8 cellular contexts compared by ENCODE assay signal in the genomic region with DNA sequence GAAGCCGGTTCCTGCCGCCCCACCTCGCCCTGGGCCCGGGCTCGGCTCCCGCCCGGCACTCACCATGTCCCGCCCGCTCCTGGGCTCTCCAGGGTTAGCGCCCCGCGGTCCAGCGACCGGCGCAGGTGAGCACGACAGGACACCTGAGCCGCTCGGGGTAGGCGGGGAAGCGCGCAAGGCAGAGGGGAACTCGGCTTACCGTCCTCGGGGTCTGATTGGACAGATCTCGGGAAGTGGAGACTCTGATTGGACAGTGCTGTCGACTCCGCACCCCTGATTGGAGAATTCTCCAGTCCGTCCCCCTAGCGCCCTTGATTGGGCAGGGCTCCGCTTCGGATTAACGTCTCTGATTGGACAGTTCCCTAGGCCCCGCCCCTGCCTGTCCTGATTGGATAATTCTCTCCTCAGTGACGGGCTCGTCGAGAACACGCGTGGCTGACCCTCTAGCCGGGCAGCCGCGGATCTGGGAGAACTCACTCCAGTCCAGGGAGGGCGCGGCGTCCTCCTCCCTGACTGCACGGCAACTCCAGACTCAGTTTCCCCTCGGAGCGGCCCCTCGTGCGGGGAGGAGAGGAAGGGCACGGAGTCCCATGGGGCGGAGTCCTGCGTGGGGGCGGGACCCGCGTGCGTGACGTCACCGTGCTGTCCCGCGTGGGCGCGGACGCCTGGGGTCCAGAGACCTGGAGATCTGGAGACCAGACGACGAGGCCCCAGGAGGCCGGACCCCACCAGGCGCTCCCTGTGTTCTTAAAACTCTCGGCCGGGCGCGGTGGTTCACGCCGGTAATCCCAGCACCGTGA. TPM values are rescaled to one million over a fixed set of nuclear protein-coding genes. Genes with fewer than 3 reads are reported as not detected.
A peak's percentile ranks its signal among the peaks of the same experiment; 100 is the strongest.
DNase-seq lines count a peak whose midpoint lies in the region; ATAC-seq, FAIRE-seq and TF ChIP-seq lines count a peak whose summit lies in the region.

A gene (minus strand): TSS at position 197 of the 800 bp plus-strand sequence. CDS start 131 bp downstream, at position 66.

- H3K9me3 ChIP-seq in Caco-2, result no peaks in the 10 kb centered on the region
- no peaks in the 10 kb centered on the region for H3K9me3 ChIP-seq in NT2/D1 (ENCODE audit: insufficient read depth, low read length)
- H3K9me3 ChIP-seq in mesodermal cell (ENCODE audit: control insufficient read depth, low read length), result no peaks in the 10 kb centered on the region

- TF ChIP-seq CTCF in Caco-2 (IDR thresholded peaks at IDR 0.05; ENCODE audit: insufficient read depth in 1 of 2, low read depth in 1 of 2, low read length in 1 of 2, severe bottlenecking in 1 of 2, unreplicated experiment in 1 of 2) (no peak), endothelial cell (IDR thresholded peaks at IDR 0.05; ENCODE audit: unreplicated experiment) (no peak)

- 3 to 7% methylated on average over 62 to 69 of the region's 74 CpGs for WGBS in mesodermal cell (ENCODE audit: insufficient coverage in 2 of 2), 2 experiments

- H3K27ac Mint-ChIP-seq in Caco-2 (ENCODE audit: unreplicated experiment) (peak within 1 kb of the TSS; percentile 95), endothelial cell (ENCODE audit: unreplicated experiment) (no peak within 1 kb of the TSS)

- CTCF ChIA-PET in Caco-2 (lab: Charles Lee), result interaction anchor here (2.7 kb wide), 1 partner anchor 58 kb away, joined by 15 read pairs; no protein-coding TSS in a partner anchor

- H3K9me3 Mint-ChIP-seq in Caco-2 (ENCODE audit: unreplicated experiment), result no peaks in the 10 kb centered on the region
- no peaks in the 10 kb centered on the region for H3K9me3 Mint-ChIP-seq in endothelial cell (ENCODE audit: unreplicated experiment)

- H3K27me3 ChIP-seq in Caco-2 (replicated peaks; ENCODE audit: control insufficient read depth, insufficient read depth, low read length) (no peaks in the 10 kb centered on the region), NT2/D1 (ENCODE audit: insufficient read depth, insufficient read length) (no peaks in the 10 kb centered on the region)

- H3K4me3 Mint-ChIP-seq in Caco-2 (ENCODE audit: unreplicated experiment), result peak within 1 kb of the TSS; percentile 92
- H3K4me3 Mint-ChIP-seq in endothelial cell (ENCODE audit: unreplicated experiment), result peak within 1 kb of the TSS; percentile 92

- H3K4me1 Mint-ChIP-seq in Caco-2 (ENCODE audit: low read depth, unreplicated experiment) (peaks cover 21% of the 10 kb centered on the region), endothelial cell (ENCODE audit: unreplicated experiment) (peaks cover 30% of the 10 kb centered on the region)

- ATAC-seq in GM21381 (IDR thresholded peaks at IDR 0.05; ENCODE audit: unreplicated experiment), result peak; percentile 96

- DNase-seq in Caco-2 (peak; percentile 98 to 99), HTR-8/SVneo (ENCODE audit: insufficient read length, low spot score) (peak; percentile 99), NT2/D1 (ENCODE audit: low read depth, low spot score) (peak; percentile 98), endothelial cell (ENCODE audit: low spot score) (peak; percentile 83)
- DNase-seq in activated CD8-positive, alpha-beta memory T cell treated with anti-CD3 and anti-CD28 coated beads, Interleukin-2, amount 50 U/mL, for 48 hours, result peak; percentile 97
- peak; percentile 89 for DNase-seq in stimulated activated CD8-positive, alpha-beta memory T cell treated with anti-CD3 and anti-CD28 coated beads, Interleukin-15, amount 100 ng/mL, for 24 hours (ENCODE audit: low read depth)

- H3K9ac ChIP-seq in NT2/D1 (ENCODE audit: insufficient read length, low read depth), result peak within 1 kb of the TSS; percentile 93

- intact Hi-C loops in Caco-2 (cut with micrococcal nuclease; ENCODE audit: unreplicated experiment), result loop anchor here (1.0 kb wide), 1 partner anchor 58 kb away; no protein-coding TSS in a partner anchor

- BruUV-seq in Caco-2 (replicated peaks; lab: Mats Ljungman, UMichigan), result no TSS peak

- H3K36me3 Mint-ChIP-seq in Caco-2 (ENCODE audit: insufficient read depth, unreplicated experiment), result peaks cover 29% of the 10 kb centered on the region
- H3K36me3 Mint-ChIP-seq in endothelial cell (ENCODE audit: low read depth, unreplicated experiment), result peaks cover 21% of the 10 kb centered on the region

- H3K27ac ChIP-seq in mesodermal cell (ENCODE audit: low read depth, low read length, severe bottlenecking), result peak within 1 kb of the TSS; percentile 82

- H3K4me3 ChIP-seq in Caco-2 (ENCODE audit: low read depth, low read length), result peak within 1 kb of the TSS; percentile 94
- peak within 1 kb of the TSS; percentile 85 for H3K4me3 ChIP-seq in NT2/D1 (ENCODE audit: insufficient read length, low read depth)
- H3K4me3 ChIP-seq in mesodermal cell (ENCODE audit: extremely low read depth, insufficient read depth, low read length, poor library complexity, severe bottlenecking), result peak within 1 kb of the TSS; percentile 85

- H3K4me1 ChIP-seq in Caco-2, result 0 out of 2 replicates have a peak, but pooled peaks cover 3% of the 10 kb centered on the region
- H3K4me1 ChIP-seq in NT2/D1 (ENCODE audit: insufficient read depth, insufficient read length), result peaks cover 3% of the 10 kb centered on the region
- H3K4me1 ChIP-seq in mesodermal cell (ENCODE audit: control insufficient read depth, insufficient read depth, low read length, poor library complexity, severe bottlenecking), result peaks cover 4% of the 10 kb centered on the region

- peak; percentile 83 for FAIRE-seq in HTR-8/SVneo (lab: Jason Lieb, UNC)

- H3K36me3 ChIP-seq in Caco-2 (ENCODE audit: control insufficient read depth, insufficient read depth, low read length) (no peaks in the 10 kb centered on the region), NT2/D1 (ENCODE audit: insufficient read depth, insufficient read length, low read length) (peaks cover 6% of the 10 kb centered on the region), mesodermal cell (ENCODE audit: control insufficient read depth, insufficient read depth, low read length) (peaks cover 7% of the 10 kb centered on the region)

- POLR2A ChIA-PET in Caco-2 (lab: Charles Lee), result no interaction called here

- H3K27me3 Mint-ChIP-seq in Caco-2 (ENCODE audit: insufficient read depth, unreplicated experiment) (no peaks in the 10 kb centered on the region), endothelial cell (ENCODE audit: unreplicated experiment) (peaks cover 7% of the 10 kb centered on the region)

RNA-seq across cellular contexts. Expression of the gene that starts here (rescaled TPM):
- total RNA-seq in Caco-2 (2022) (6.3 and 6.6 TPM in 2 replicates), endothelial cell (ENCODE audit: unreplicated experiment) (5.5 TPM)
- polyA plus RNA-seq in mesodermal cell (2013, experiment 1 of 2), result 9.7 TPM
- 8.4 TPM for polyA plus RNA-seq in mesodermal cell (2013, experiment 2 of 2)

Comparison
In these comparisons a context has a peak if more than half of its experiments do, and no peak if none do; other contexts are left out.
1. Peak in every context shown above with its lines: DNase-seq, ATAC-seq, H3K4me3 ChIP-seq and H3K27ac ChIP-seq.